ENCODE assay signal across 18 cellular contexts in the genomic region with DNA sequence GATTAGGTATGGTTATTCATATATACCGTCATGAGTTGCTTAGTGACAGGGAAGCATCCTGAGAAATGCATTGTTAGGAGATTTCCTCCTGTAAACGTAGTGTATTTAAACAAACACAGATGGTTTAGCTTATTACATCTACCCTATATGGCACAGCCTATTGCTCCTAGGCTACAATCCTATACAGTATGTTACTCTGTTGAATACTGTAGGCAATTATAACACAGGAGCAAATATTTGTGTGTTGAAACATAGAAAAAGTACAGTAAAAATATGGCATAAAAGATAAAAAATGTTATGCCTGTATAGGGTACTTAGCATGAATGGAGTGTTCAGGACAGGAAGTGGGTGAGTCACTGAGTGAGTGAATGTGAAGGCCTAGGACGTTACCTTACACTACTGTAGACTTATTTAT.
DNase-seq lines count a peak whose midpoint lies in the region; ATAC-seq and TF ChIP-seq lines count a peak whose summit lies in the region.
"Had no signal": no experiment of that assay in that cellular context is flagged by ENCODE, and none has a peak within 500 bp of the region (broad histone marks: within the 10 kb centered on the region; RNA-seq: fewer than 3 reads in every experiment).

No MANE protein-coding gene starts in this region.

- ATAC-seq in GM19397 (IDR thresholded peaks at IDR 0.05; ENCODE audit: unreplicated experiment) (no peak), GM21576 (IDR thresholded peaks at IDR 0.05; ENCODE audit: unreplicated experiment) (no peak)
- ATAC-seq: activated T-helper 17 cell treated with anti-CD3 and anti-CD28 coated beads, Interleukin-2, amount 50 U/mL, for 72 hours; Right ventricle myocardium inferior had no signal

- H3K27me3 Mint-ChIP-seq in Calu3 (ENCODE audit: unreplicated experiment), result no peaks in the 10 kb centered on the region
- H3K27me3 Mint-ChIP-seq: activated B cell treated with CpG ODN at 0.5 μM for 24 hours; activated T-helper 17 cell treated with anti-CD3 and anti-CD28 coated beads, Interleukin-2, amount 50 U/mL, for 72 hours; IgD-negative memory B cell had no signal

- no peaks in the 10 kb centered on the region for H3K4me1 Mint-ChIP-seq in Calu3 (ENCODE audit: low read depth, unreplicated experiment)
- H3K4me1 Mint-ChIP-seq: activated B cell treated with CpG ODN at 0.5 μM for 24 hours; activated T-helper 17 cell treated with anti-CD3 and anti-CD28 coated beads, Interleukin-2, amount 50 U/mL, for 72 hours had no signal

- no peak overlapping the region for H3K4me3 Mint-ChIP-seq in Calu3 (ENCODE audit: low read depth, unreplicated experiment)
- H3K4me3 Mint-ChIP-seq: activated B cell treated with CpG ODN at 0.5 μM for 24 hours; activated T-helper 17 cell treated with anti-CD3 and anti-CD28 coated beads, Interleukin-2, amount 50 U/mL, for 72 hours; IgD-negative memory B cell had no signal

- no peaks in the 10 kb centered on the region for H3K36me3 Mint-ChIP-seq in Calu3 (ENCODE audit: insufficient read depth, unreplicated experiment)
- H3K36me3 Mint-ChIP-seq: IgD-negative memory B cell had no signal

- intact Hi-C loops in Calu3 (cut with micrococcal nuclease; ENCODE audit: unreplicated experiment), result no loop called here

- no peak overlapping the region for H3K27ac Mint-ChIP-seq in Calu3 (ENCODE audit: unreplicated experiment)
- H3K27ac Mint-ChIP-seq: activated B cell treated with CpG ODN at 0.5 μM for 24 hours; activated T-helper 17 cell treated with anti-CD3 and anti-CD28 coated beads, Interleukin-2, amount 50 U/mL, for 72 hours; IgD-negative memory B cell had no signal

- TF ChIP-seq CTCF in Calu3 (IDR thresholded peaks at IDR 0.05; ENCODE audit: unreplicated experiment), result no peak

- DNase-seq in DMS53 (lab: John Stamatoyannopoulos, UW) (peak; percentile 64), M059J (ENCODE audit: low read depth) (peak; percentile 74), astrocyte of the hippocampus (ENCODE audit: low read depth, low spot score) (peak; percentile 13), iris pigment epithelial cell (ENCODE audit: low read depth) (peak; percentile 88), Calu3 (no peak)
- no peak for DNase-seq in activated CD8-positive, alpha-beta memory T cell treated with anti-CD3 and anti-CD28 coated beads, Interleukin-2, amount 50 U/mL, for 48 hours
- DNase-seq: activated B cell treated with CpG ODN at 0.5 μM for 24 hours; adrenal gland; AML-193; hippocampal formation; midbrain; NCI-H1092; stimulated activated CD4-positive, alpha-beta T cell treated with anti-CD3 and anti-CD28 coated beads, Interleukin-4, amount 100 ng/mL, for 1 hour had no signal

- peaks cover 18% of the 10 kb centered on the region for H3K9me3 Mint-ChIP-seq in Calu3 (ENCODE audit: low read depth, unreplicated experiment)

- CTCF ChIA-PET in Calu3 (lab: Charles Lee), result no interaction called here

- BruUV-seq in Calu3 (replicated peaks; lab: Mats Ljungman, UMichigan), result no TSS peak

Comparison
In these comparisons a context has a peak if more than half of its experiments do, and no peak if none do; other contexts are left out.
1. DNase-seq: peak in DMS53 (single experiment), M059J (single experiment), astrocyte of the hippocampus (single experiment) and iris pigment epithelial cell (single experiment); none in activated CD8-positive, alpha-beta memory T cell treated with anti-CD3 and anti-CD28 coated beads, Interleukin-2, amount 50 U/mL, for 48 hours (single experiment) and Calu3 (single experiment).